8 cellular contexts compared by ENCODE assay signal in genomic region chr20:431012-431904, GRCh38.
A peak's percentile ranks its signal among the peaks of the same experiment; 100 is the strongest.
DNase-seq lines count a peak whose midpoint lies in the region; ATAC-seq and TF ChIP-seq lines count a peak whose summit lies in the region.

No MANE protein-coding gene starts in this region.

- TF ChIP-seq POLR2A in GM18505 (IDR thresholded peaks at IDR 0.05; ENCODE audit: borderline replicate concordance, extremely low read depth, insufficient read depth, insufficient read length) = no peak

- H3K27me3 Mint-ChIP-seq in activated naive CD8-positive, alpha-beta T cell = no peaks in the 10 kb centered on the region

- H3K27ac Mint-ChIP-seq in activated naive CD8-positive, alpha-beta T cell = peak overlapping the region; percentile 81

- H3K4me3 Mint-ChIP-seq in activated naive CD8-positive, alpha-beta T cell = peak overlapping the region; percentile 20

- DNase-seq in COLO668 (lab: John Stamatoyannopoulos, UW; ENCODE audit: unreplicated experiment) (peak; percentile 64), HuH-7 (ENCODE audit: low spot score) (peak; percentile 95), NOMO-1 treated with dmso at 0.1 percent for 144 hours (lab: John Stamatoyannopoulos, UW; ENCODE audit: unreplicated experiment) (peak; percentile 49), head of caudate nucleus (peak; percentile 53 to 88 (median 76)), pons (ENCODE audit: low spot score) (peak; percentile 88), GM19240 (ENCODE audit: insufficient read length, low spot score) (no peak)

- peaks cover 12% of the 10 kb centered on the region for H3K36me3 Mint-ChIP-seq in activated naive CD8-positive, alpha-beta T cell

- peaks cover 52% of the 10 kb centered on the region for H3K4me1 Mint-ChIP-seq in activated naive CD8-positive, alpha-beta T cell (ENCODE audit: low read depth)

- intact Hi-C loops in head of caudate nucleus (cut with DNase I) = no loop called here

- ATAC-seq in GM18505 (IDR thresholded peaks at IDR 0.05; ENCODE audit: unreplicated experiment) = no peak

- no peaks in the 10 kb centered on the region for H3K9me3 Mint-ChIP-seq in activated naive CD8-positive, alpha-beta T cell (ENCODE audit: low read depth)
